Comparison of ENCODE assay signal across 30 cellular contexts in the genomic region with DNA sequence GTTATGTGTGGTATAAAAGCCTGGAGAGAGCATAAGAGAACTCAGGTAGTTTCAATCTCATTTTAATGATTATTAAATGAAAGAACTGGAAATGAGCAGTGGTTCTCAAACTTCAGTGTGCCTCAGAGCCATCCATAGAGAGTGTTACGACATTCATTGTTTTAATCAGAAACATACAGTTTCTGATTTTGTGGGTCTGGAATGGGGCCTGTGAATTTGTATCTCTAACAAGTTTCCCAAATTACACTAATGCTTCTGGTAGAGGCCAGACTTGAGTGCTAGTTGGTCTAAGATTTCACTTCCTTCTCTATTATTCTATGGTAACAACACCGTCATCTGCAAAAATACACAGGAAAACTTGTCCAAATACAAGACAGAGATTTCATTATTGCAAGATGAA.
"Had no signal": no experiment of that assay in that cellular context is flagged by ENCODE, and none has a peak within 500 bp of the region (broad histone marks: within the 10 kb centered on the region; RNA-seq: fewer than 3 reads in every experiment).

No MANE protein-coding gene starts in this region.

- H3K9me3 ChIP-seq: ascending aorta, breast epithelium, colonic mucosa, gastrocnemius medialis, heart left ventricle had no signal

- ATAC-seq: activated CD4-positive, alpha-beta T cell treated with anti-CD3 and anti-CD28 coated beads for 36 hours; activated CD8-positive, alpha-beta memory T cell treated with anti-CD3 and anti-CD28 coated beads, Interleukin-2, amount 10 ng/mL, durations not matched to agents 7 days and 5 days; activated CD8-positive, alpha-beta T cell treated with anti-CD3 and anti-CD28 coated beads, Interleukin-2, amount 10 ng/mL, durations not matched to agents 7 days and 5 days; activated naive CD8-positive, alpha-beta T cell treated with anti-CD3 and anti-CD28 coated beads, Interleukin-2, amount 50 U/mL, for 24 hours; esophagus mucosa; foreskin keratinocyte; gastrocnemius medialis; heart left ventricle; T-helper 17 cell had no signal

- H3K4me1 ChIP-seq: breast epithelium, colonic mucosa, foreskin keratinocyte, gastrocnemius medialis, heart left ventricle had no signal

- H3K27me3 ChIP-seq: ascending aorta, breast epithelium, cardiac muscle cell, colonic mucosa, gastrocnemius medialis, heart left ventricle had no signal

- DNase-seq: activated CD4-positive, alpha-beta memory T cell treated with anti-CD3 and anti-CD28 coated beads for 36 hours; activated CD4-positive, alpha-beta T cell treated with anti-CD3 and anti-CD28 coated beads for 36 hours; activated CD4-positive, alpha-beta T cell treated with anti-CD3 and anti-CD28 coated beads, Interleukin-2, amount 10 ng/mL, durations not matched to agents 24 days and 14 days; activated CD4-positive, CD25-positive, alpha-beta regulatory T cell; activated CD4-positive, CD25-positive, alpha-beta regulatory T cell treated with anti-CD3 and anti-CD28 coated beads, Interleukin-2, amount 50 U/mL, for 72 hours; activated CD8-positive, alpha-beta memory T cell treated with anti-CD3 and anti-CD28 coated beads, Interleukin-2, amount 10 ng/mL, durations not matched to agents 7 days and 5 days; activated CD8-positive, alpha-beta memory T cell treated with anti-CD3 and anti-CD28 coated beads, Interleukin-2, amount 50 U/mL, for 4 hours; activated CD8-positive, alpha-beta T cell treated with anti-CD3 and anti-CD28 coated beads, Interleukin-2, amount 10 ng/mL, durations not matched to agents 7 days and 5 days; activated effector memory CD4-positive, alpha-beta T cell treated with anti-CD3 and anti-CD28 coated beads, Interleukin-2, amount 50 U/mL, for 16 hours; activated naive CD4-positive, alpha-beta T cell treated with anti-CD3 and anti-CD28 coated beads for 36 hours; activated naive CD8-positive, alpha-beta T cell treated with anti-CD3 and anti-CD28 coated beads for 36 hours; activated naive CD8-positive, alpha-beta T cell treated with anti-CD3 and anti-CD28 coated beads, Interleukin-2, amount 50 U/mL, for 24 hours; activated T-cell treated with anti-CD3 and anti-CD28 coated beads, Interleukin-2, amount 50 U/mL, for 1 hour; activated T-cell treated with anti-CD3 and anti-CD28 coated beads, Interleukin-2, amount 50 U/mL, for 48 hours; central memory CD4-positive, alpha-beta T cell; cerebellar nuclear complex; colonic mucosa; effector CD8-positive, alpha-beta T cell; endodermal cell; foreskin keratinocyte; gastrocnemius medialis; glutamatergic neuron; heart left ventricle; T-helper 1 cell; T-helper 17 cell; T1000 had no signal

- H3K36me3 ChIP-seq: ascending aorta, breast epithelium, cardiac muscle cell, colonic mucosa, gastrocnemius medialis, heart left ventricle had no signal

- H3K27ac ChIP-seq: ascending aorta, breast epithelium, cardiac muscle cell, colonic mucosa, foreskin keratinocyte, gastrocnemius medialis, heart left ventricle had no signal

- H3K4me3 ChIP-seq: ascending aorta, breast epithelium, cardiac muscle cell, colonic mucosa, gastrocnemius medialis, heart left ventricle had no signal
